Comparison of ENCODE assay signal across 23 cellular contexts in genomic region chr6:44430322-44430721, GRCh38. TPM values are rescaled to one million over a fixed set of nuclear protein-coding genes. Genes with fewer than 3 reads are reported as not detected.
DNase-seq lines count a peak whose midpoint lies in the region; ATAC-seq and TF ChIP-seq lines count a peak whose summit lies in the region.
"Had no signal": no experiment of that assay in that cellular context is flagged by ENCODE, and none has a peak within 500 bp of the region (broad histone marks: within the 10 kb centered on the region; RNA-seq: fewer than 3 reads in every experiment).

No MANE protein-coding gene starts in this region.

- no peaks in the 10 kb centered on the region for H3K27me3 Mint-ChIP-seq in CD14-positive monocyte (ENCODE audit: low read depth in 3 of 3)
- H3K27me3 Mint-ChIP-seq in activated CD8-positive, alpha-beta T cell treated with anti-CD3 and anti-CD28 coated beads for 36 hours, result no peaks in the 10 kb centered on the region
- no peaks in the 10 kb centered on the region for H3K27me3 Mint-ChIP-seq in endothelial cell (ENCODE audit: unreplicated experiment)
- no peaks in the 10 kb centered on the region for H3K27me3 Mint-ChIP-seq in natural killer cell treated with Interleukin-12 subunit alpha and Interleukin-12 subunit beta and Interleukin-15 and Interleukin-18, amount 100 ng/mL, for 72 hours
- H3K27me3 Mint-ChIP-seq: activated CD4-positive, alpha-beta memory T cell treated with anti-CD3 and anti-CD28 coated beads for 36 hours; B cell had no signal

- H3K27ac Mint-ChIP-seq in CD14-positive monocyte (peak overlapping the region in 2 of 7 donors; percentile 11 to 16), endothelial cell (ENCODE audit: unreplicated experiment) (no peak overlapping the region)
- no peak overlapping the region for H3K27ac Mint-ChIP-seq in activated CD8-positive, alpha-beta T cell treated with anti-CD3 and anti-CD28 coated beads for 36 hours
- no peak overlapping the region for H3K27ac Mint-ChIP-seq in natural killer cell treated with Interleukin-12 subunit alpha and Interleukin-12 subunit beta and Interleukin-15 and Interleukin-18, amount 100 ng/mL, for 72 hours
- H3K27ac Mint-ChIP-seq: activated CD4-positive, alpha-beta memory T cell treated with anti-CD3 and anti-CD28 coated beads for 36 hours; B cell had no signal

- peak overlapping the region; percentile 7; the same call in 1 of the 2 replicates for H3K27ac ChIP-seq in SJCRH30
- H3K27ac ChIP-seq: esophagus muscularis mucosa, heart right ventricle, spleen, stomach, transverse colon had no signal

- CTCF ChIA-PET in activated CD8-positive, alpha-beta T cell treated with anti-CD3 and anti-CD28 coated beads for 36 hours (lab: Charles Lee), result interaction anchor here (0.6 to 2.3 kb wide), 4 partner anchors 21 to 101 kb away, joined by 3 to 14 read pairs (median 8); no protein-coding TSS in a partner anchor

- DNase-seq in GM03348 (ENCODE audit: low spot score) (peak; percentile 23), SJCRH30 (peak; percentile 15 to 34), fibroblast of gingiva (ENCODE audit: low read depth) (peak; percentile 38), retinal pigment epithelial cell (ENCODE audit: low read depth) (peak; percentile 48), CD14-positive monocyte (ENCODE audit: low spot score) (no peak), endothelial cell (ENCODE audit: low spot score) (no peak)
- DNase-seq in activated CD8-positive, alpha-beta T cell treated with anti-CD3 and anti-CD28 coated beads for 36 hours, result no peak
- no peak for DNase-seq in natural killer cell treated with Interleukin-12 subunit alpha and Interleukin-12 subunit beta and Interleukin-15 and Interleukin-18, amount 100 ng/mL, for 72 hours (ENCODE audit: low spot score)
- DNase-seq: activated T-cell treated with anti-CD3 and anti-CD28 coated beads for 4 hours; effector memory CD4-positive, alpha-beta T cell; heart right ventricle; left ventricle myocardium superior; NCI-H1417 treated with DMSO at 0.1 percent for 48 hours; SHP77 treated with DMSO at 0.1 percent for 48 hours; spleen; stomach; transverse colon had no signal

- H3K9me3 Mint-ChIP-seq in CD14-positive monocyte (no peaks in the 10 kb centered on the region), endothelial cell (ENCODE audit: unreplicated experiment) (no peaks in the 10 kb centered on the region)
- no peaks in the 10 kb centered on the region for H3K9me3 Mint-ChIP-seq in activated CD8-positive, alpha-beta T cell treated with anti-CD3 and anti-CD28 coated beads for 36 hours
- no peaks in the 10 kb centered on the region for H3K9me3 Mint-ChIP-seq in natural killer cell treated with Interleukin-12 subunit alpha and Interleukin-12 subunit beta and Interleukin-15 and Interleukin-18, amount 100 ng/mL, for 72 hours
- H3K9me3 Mint-ChIP-seq: activated CD4-positive, alpha-beta memory T cell treated with anti-CD3 and anti-CD28 coated beads for 36 hours; immature natural killer cell; WTC11 had no signal

- POLR2A ChIA-PET in activated CD8-positive, alpha-beta T cell treated with anti-CD3 and anti-CD28 coated beads for 36 hours (lab: Charles Lee), result no interaction called here

- H3K4me3 Mint-ChIP-seq in CD14-positive monocyte (no peak overlapping the region), endothelial cell (ENCODE audit: unreplicated experiment) (no peak overlapping the region)
- H3K4me3 Mint-ChIP-seq in activated CD8-positive, alpha-beta T cell treated with anti-CD3 and anti-CD28 coated beads for 36 hours, result no peak overlapping the region
- H3K4me3 Mint-ChIP-seq in natural killer cell treated with Interleukin-12 subunit alpha and Interleukin-12 subunit beta and Interleukin-15 and Interleukin-18, amount 100 ng/mL, for 72 hours, result no peak overlapping the region
- H3K4me3 Mint-ChIP-seq: activated CD4-positive, alpha-beta memory T cell treated with anti-CD3 and anti-CD28 coated beads for 36 hours; B cell; immature natural killer cell; WTC11 had no signal

- H3K9me3 ChIP-seq in SJCRH30 (replicated peaks), result no peaks in the 10 kb centered on the region
- H3K9me3 ChIP-seq: esophagus muscularis mucosa, HAP-1, heart right ventricle, spleen, stomach, transverse colon had no signal

- TF ChIP-seq CTCF in retinal pigment epithelial cell (conservative IDR thresholded peaks at IDR 0.05; ENCODE audit: low read depth, low read length) (no peak), CD14-positive monocyte (IDR thresholded peaks at IDR 0.05) (no peak), endothelial cell (IDR thresholded peaks at IDR 0.05; ENCODE audit: unreplicated experiment) (no peak)
- TF ChIP-seq CTCF in activated CD8-positive, alpha-beta T cell treated with anti-CD3 and anti-CD28 coated beads for 36 hours (IDR thresholded peaks at IDR 0.05), result no peak

- H3K36me3 Mint-ChIP-seq in CD14-positive monocyte, result peaks cover 74 to 86% of the 10 kb centered on the region in 2 donors
- H3K36me3 Mint-ChIP-seq in activated CD8-positive, alpha-beta T cell treated with anti-CD3 and anti-CD28 coated beads for 36 hours (ENCODE audit: low read depth), result peaks cover 39% of the 10 kb centered on the region
- peaks cover 6% of the 10 kb centered on the region for H3K36me3 Mint-ChIP-seq in endothelial cell (ENCODE audit: low read depth, unreplicated experiment)
- H3K36me3 Mint-ChIP-seq in natural killer cell treated with Interleukin-12 subunit alpha and Interleukin-12 subunit beta and Interleukin-15 and Interleukin-18, amount 100 ng/mL, for 72 hours, result peaks cover 6% of the 10 kb centered on the region

- H3K4me1 Mint-ChIP-seq in CD14-positive monocyte (no peaks in the 10 kb centered on the region), endothelial cell (ENCODE audit: unreplicated experiment) (no peaks in the 10 kb centered on the region)
- peaks cover 11% of the 10 kb centered on the region for H3K4me1 Mint-ChIP-seq in activated CD8-positive, alpha-beta T cell treated with anti-CD3 and anti-CD28 coated beads for 36 hours (ENCODE audit: low read depth)
- peaks cover 6 to 7% of the 10 kb centered on the region in 2 donors for H3K4me1 Mint-ChIP-seq in natural killer cell treated with Interleukin-12 subunit alpha and Interleukin-12 subunit beta and Interleukin-15 and Interleukin-18, amount 100 ng/mL, for 72 hours (ENCODE audit: low read depth in 2 of 2)
- H3K4me1 Mint-ChIP-seq: B cell, WTC11 had no signal

- intact Hi-C loops in CD14-positive monocyte (cut with micrococcal nuclease), result no loop called here
- intact Hi-C loops in activated CD8-positive, alpha-beta T cell treated with anti-CD3 and anti-CD28 coated beads for 36 hours (cut with micrococcal nuclease), result no loop called here

- H3K4me1 ChIP-seq in SJCRH30, result peaks cover 19% of the 10 kb centered on the region
- H3K4me1 ChIP-seq: HAP-1 had no signal

- peaks cover 65% of the 10 kb centered on the region for H3K36me3 ChIP-seq in SJCRH30

- H3K27me3 ChIP-seq in SJCRH30, result no peaks in the 10 kb centered on the region
- H3K27me3 ChIP-seq: esophagus muscularis mucosa, heart right ventricle, spleen, stomach, transverse colon had no signal

- no peak overlapping the region for H3K4me3 ChIP-seq in SJCRH30
- H3K4me3 ChIP-seq in retinal pigment epithelial cell (ENCODE audit: low read length), result no peak overlapping the region
- H3K4me3 ChIP-seq: esophagus muscularis mucosa, HAP-1, heart right ventricle, spleen, stomach, transverse colon had no signal

- ATAC-seq in activated CD8-positive, alpha-beta T cell treated with anti-CD3 and anti-CD28 coated beads for 36 hours, result no peak
- ATAC-seq in natural killer cell treated with Interleukin-12 subunit alpha and Interleukin-12 subunit beta and Interleukin-15 and Interleukin-18, amount 100 ng/mL, for 72 hours, result no peak

RNA-seq across cellular contexts. Expression of gene CDC5L, which starts 42.8 kb away (rescaled TPM):
- total RNA-seq in SJCRH30 (2014; rRNA removed; shearing (Covaris generic)), result 42.3 and 45.2 TPM in 2 replicates
- 10 to 100 TPM in 1 of 2 donors, 1 to 10 TPM in 1; 7.4 to 10.2 TPM for polyA plus RNA-seq in CD14-positive monocyte
- 10 to 100 TPM; 20.4 to 21.4 TPM for total RNA-seq in activated CD8-positive, alpha-beta T cell treated with anti-CD3 and anti-CD28 coated beads for 36 hours
- 17.3 TPM for total RNA-seq in endothelial cell (ENCODE audit: unreplicated experiment)
- total RNA-seq in natural killer cell treated with Interleukin-12 subunit alpha and Interleukin-12 subunit beta and Interleukin-15 and Interleukin-18, amount 100 ng/mL, for 72 hours, result 10 to 100 TPM; 21.6 to 22.6 TPM

Comparison
In these comparisons a context has a peak if more than half of its experiments do, and no peak if none do; other contexts are left out.
1. DNase-seq: peak in GM03348 (single experiment), SJCRH30 (2 of 2), fibroblast of gingiva (single experiment) and retinal pigment epithelial cell (single experiment); none in CD14-positive monocyte (single experiment), activated CD8-positive, alpha-beta T cell treated with anti-CD3 and anti-CD28 coated beads for 36 hours (single experiment), endothelial cell (single experiment) and natural killer cell treated with Interleukin-12 subunit alpha and Interleukin-12 subunit beta and Interleukin-15 and Interleukin-18, amount 100 ng/mL, for 72 hours (single experiment).